Comparison of ENCODE assay signal across 12 cellular contexts in genomic region chr4:121788896-121789295, GRCh38. TPM values are rescaled to one million over a fixed set of nuclear protein-coding genes. Genes with fewer than 3 reads are reported as not detected.
DNase-seq lines count a peak whose midpoint lies in the region; ATAC-seq, FAIRE-seq and TF ChIP-seq lines count a peak whose summit lies in the region.
"Had no signal": no experiment of that assay in that cellular context is flagged by ENCODE, and none has a peak within 500 bp of the region (broad histone marks: within the 10 kb centered on the region; RNA-seq: fewer than 3 reads in every experiment).

No MANE protein-coding gene starts in this region.

- H3K4me1 ChIP-seq in Peyer's patch = no peaks in the 10 kb centered on the region

- H3K27me3 ChIP-seq in Peyer's patch = no peaks in the 10 kb centered on the region

- no peak for TF ChIP-seq CTCF in GM10248 (IDR thresholded peaks at IDR 0.05; ENCODE audit: control extremely low read depth, extremely low read depth, low read depth, missing control alignments)
- no peak for TF ChIP-seq CTCF in D721Med (IDR thresholded peaks at IDR 0.05; ENCODE audit: insufficient read depth, missing control alignments)
- no peak for TF ChIP-seq CTCF in Peyer's patch (IDR thresholded peaks at IDR 0.05)

- TF ChIP-seq POLR2A in Peyer's patch (IDR thresholded peaks at IDR 0.05) = no peak

- CTCF ChIA-PET in GM10248 (lab: Yijun Ruan, JAX) = no interaction called here

- no peak overlapping the region for H3K4me3 ChIP-seq in Peyer's patch

- H3K36me3 ChIP-seq in Peyer's patch = no peaks in the 10 kb centered on the region

- no peak for FAIRE-seq in D721Med (lab: Jason Lieb, UNC)

- POLR2A ChIA-PET in GM10248 (lab: Yijun Ruan, JAX) = interaction anchor here (0.6 kb wide), 1 partner anchor 14 kb away, joined by 5 read pairs; no protein-coding TSS in a partner anchor

- no peaks in the 10 kb centered on the region for H3K9me3 ChIP-seq in Peyer's patch

- peak; percentile 43 for DNase-seq in GM10248 (ENCODE audit: extremely low spot score)
- no peak for DNase-seq in effector CD4-positive, alpha-beta T cell
- no peak for DNase-seq in D721Med (ENCODE audit: insufficient read length, low spot score)
- DNase-seq in Peyer's patch = no peak
- DNase-seq in NCI-H1048 (lab: John Stamatoyannopoulos, UW) = no peak
- DNase-seq: activated CD8-positive, alpha-beta memory T cell treated with anti-CD3 and anti-CD28 coated beads, Interleukin-2, amount 50 U/mL, for 4 hours; NCI-H82; stimulated activated naive CD8-positive, alpha-beta T cell treated with anti-CD3 and anti-CD28 coated beads, Interleukin-15, Interleukin-2, amounts not matched to agents 100 U/mL and 50 U/mL, for 24 hours; T1000 had no signal

- no peak overlapping the region for H3K27ac ChIP-seq in Peyer's patch

- ATAC-seq in GM19351 (IDR thresholded peaks at IDR 0.05; ENCODE audit: unreplicated experiment) (peak; percentile 94), HG02759 (IDR thresholded peaks at IDR 0.05; ENCODE audit: unreplicated experiment) (peak; percentile 90), HG03460 (IDR thresholded peaks at IDR 0.05; ENCODE audit: unreplicated experiment) (peak; percentile 81)
- ATAC-seq: stimulated activated naive CD8-positive, alpha-beta T cell treated with anti-CD3 and anti-CD28 coated beads, Interleukin-15, Interleukin-2, amounts not matched to agents 100 U/mL and 50 U/mL, for 24 hours had no signal

RNA-seq across cellular contexts. Expression of gene EXOSC9, which starts 12.2 kb away (rescaled TPM):
- total RNA-seq in Peyer's patch = 10 to 100 TPM in 3 of 4 donors, 1 to 10 TPM in 1; 9.5 to 69.3 (median 17.9) TPM

RNA-seq across cellular contexts. Expression of gene SMIM43, which starts 23.9 kb away (rescaled TPM):
- total RNA-seq in Peyer's patch = not detected

RNA-seq across cellular contexts. Expression of gene CCNA2, which starts 34.8 kb away (rescaled TPM):
- 10 to 100 TPM in 1 of 4 donors, 1 to 10 TPM in 3; 3.4 to 22.3 (median 7.2) TPM for total RNA-seq in Peyer's patch
